In the genomic region with DNA sequence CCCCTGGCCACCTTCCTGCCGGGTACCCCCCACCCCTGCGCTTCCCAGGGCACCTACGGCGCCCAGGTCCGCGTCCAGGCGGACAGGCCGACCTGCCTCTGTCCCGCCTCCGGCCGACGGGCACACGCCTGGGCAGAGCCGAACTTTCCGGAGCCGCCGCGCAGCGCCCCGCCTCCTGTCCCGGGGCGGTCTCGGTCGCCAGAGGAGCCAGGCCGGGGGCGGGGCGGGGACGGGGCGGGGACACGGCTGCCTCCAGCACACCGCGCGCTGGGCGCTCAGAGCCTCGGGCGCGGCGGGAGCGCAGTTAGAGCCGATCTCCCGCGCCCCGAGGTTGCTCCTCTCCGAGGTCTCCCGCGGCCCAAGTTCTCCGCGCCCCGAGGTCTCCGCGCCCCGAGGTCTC, we compare ENCODE assay signal across 7 cellular contexts.
DNase-seq lines count a peak whose midpoint lies in the region; ATAC-seq lines count a peak whose summit lies in the region.
"Not testable (repeated sequence)": the region's sequence is repeated elsewhere in the genome, so short reads cannot be mapped to it uniquely, and the experiment has no call there.

No MANE protein-coding gene starts in this region.

- not testable (repeated sequence) for DNase-seq in activated CD8-positive, alpha-beta T cell treated with anti-CD3 and anti-CD28 coated beads, Interleukin-2, amount 10 ng/mL, durations not matched to agents 7 days and 5 days; Right ventricle myocardium superior; naive thymus-derived CD8-positive, alpha-beta T cell

- peak; percentile 48 for ATAC-seq in GM18909 (IDR thresholded peaks at IDR 0.05; ENCODE audit: poor library complexity, unreplicated experiment)
- peak; percentile 46 for ATAC-seq in GM21528 (IDR thresholded peaks at IDR 0.05; ENCODE audit: low FRiP score, unreplicated experiment)
- peak; percentile 45 for ATAC-seq in HG02840 (IDR thresholded peaks at IDR 0.05; ENCODE audit: low FRiP score, unreplicated experiment)
- peak; percentile 33 for ATAC-seq in HG03442 (IDR thresholded peaks at IDR 0.05; ENCODE audit: unreplicated experiment)
- ATAC-seq in activated CD8-positive, alpha-beta T cell treated with anti-CD3 and anti-CD28 coated beads, Interleukin-2, amount 10 ng/mL, durations not matched to agents 7 days and 5 days = peak; percentile 73
- peak; percentile 91 for ATAC-seq in Right ventricle myocardium superior (ENCODE audit: poor library complexity)
- ATAC-seq in naive thymus-derived CD8-positive, alpha-beta T cell = peak; percentile 35 to 56

- H3K9me3 Mint-ChIP-seq in activated CD8-positive, alpha-beta T cell treated with anti-CD3 and anti-CD28 coated beads, Interleukin-2, amount 10 ng/mL, durations not matched to agents 7 days and 5 days (ENCODE audit: insufficient read depth); naive thymus-derived CD8-positive, alpha-beta T cell: not testable (repeated sequence)

- H3K4me3 Mint-ChIP-seq in activated CD8-positive, alpha-beta T cell treated with anti-CD3 and anti-CD28 coated beads, Interleukin-2, amount 10 ng/mL, durations not matched to agents 7 days and 5 days; naive thymus-derived CD8-positive, alpha-beta T cell: not testable (repeated sequence)

- not testable (repeated sequence) for H3K27ac Mint-ChIP-seq in activated CD8-positive, alpha-beta T cell treated with anti-CD3 and anti-CD28 coated beads, Interleukin-2, amount 10 ng/mL, durations not matched to agents 7 days and 5 days; naive thymus-derived CD8-positive, alpha-beta T cell

- intact Hi-C loops in Right ventricle myocardium superior (cut with DNase I) = not testable (repeated sequence)

- POLR2A ChIA-PET in activated CD8-positive, alpha-beta T cell treated with anti-CD3 and anti-CD28 coated beads, Interleukin-2, amount 10 ng/mL, durations not matched to agents 7 days and 5 days (lab: Charles Lee); naive thymus-derived CD8-positive, alpha-beta T cell (lab: Charles Lee): not testable (repeated sequence)

- not testable (repeated sequence) for H3K4me1 Mint-ChIP-seq in activated CD8-positive, alpha-beta T cell treated with anti-CD3 and anti-CD28 coated beads, Interleukin-2, amount 10 ng/mL, durations not matched to agents 7 days and 5 days (ENCODE audit: low read depth); naive thymus-derived CD8-positive, alpha-beta T cell

- CTCF ChIA-PET in activated CD8-positive, alpha-beta T cell treated with anti-CD3 and anti-CD28 coated beads, Interleukin-2, amount 10 ng/mL, durations not matched to agents 7 days and 5 days (lab: Charles Lee) = not testable (repeated sequence)

- not testable (repeated sequence) for H3K36me3 Mint-ChIP-seq in activated CD8-positive, alpha-beta T cell treated with anti-CD3 and anti-CD28 coated beads, Interleukin-2, amount 10 ng/mL, durations not matched to agents 7 days and 5 days (ENCODE audit: low read depth); naive thymus-derived CD8-positive, alpha-beta T cell

- not testable (repeated sequence) for H3K27me3 Mint-ChIP-seq in activated CD8-positive, alpha-beta T cell treated with anti-CD3 and anti-CD28 coated beads, Interleukin-2, amount 10 ng/mL, durations not matched to agents 7 days and 5 days (ENCODE audit: low read depth); naive thymus-derived CD8-positive, alpha-beta T cell

Comparison
In these comparisons a context has a peak if more than half of its experiments do, and no peak if none do; other contexts are left out.
1. ATAC-seq: peak in every context shown above with its lines; median percentile 91 in Right ventricle myocardium superior; 73 in activated CD8-positive, alpha-beta T cell treated with anti-CD3 and anti-CD28 coated beads, Interleukin-2, amount 10 ng/mL, durations not matched to agents 7 days and 5 days; 48 in GM18909; 46 in GM21528; 46 in naive thymus-derived CD8-positive, alpha-beta T cell; 45 in HG02840; 33 in HG03442.